ENCODE assay signal across 11 cellular contexts in the genomic region with DNA sequence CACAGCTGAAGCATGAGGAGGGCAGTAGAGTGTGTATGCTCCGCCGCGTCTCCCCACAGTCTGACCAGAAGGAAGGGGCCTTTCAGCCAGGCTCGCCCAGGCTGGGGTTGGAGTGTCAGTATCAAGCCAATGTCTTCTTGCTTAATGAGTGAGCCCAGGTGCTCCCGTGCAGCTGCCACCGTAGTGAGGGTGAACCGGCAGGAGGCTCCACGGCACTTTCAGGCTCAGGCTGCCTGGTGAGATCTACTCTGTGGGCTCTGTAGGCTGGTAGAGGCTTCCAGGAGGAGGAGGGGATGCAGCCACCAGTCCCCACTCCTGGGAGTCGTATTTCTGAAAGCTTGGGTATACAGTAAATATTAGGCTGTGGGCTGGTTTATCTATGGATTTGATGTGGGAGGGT. TPM values are rescaled to one million over a fixed set of nuclear protein-coding genes. Genes with fewer than 3 reads are reported as not detected.
"Had no signal": no experiment of that assay in that cellular context is flagged by ENCODE, and none has a peak within 500 bp of the region (broad histone marks: within the 10 kb centered on the region; RNA-seq: fewer than 3 reads in every experiment).

No MANE protein-coding gene starts in this region.

RNA-seq across cellular contexts. Expression of a gene that starts 8.2 kb away (rescaled TPM):
- total RNA-seq: OCI-LY7, PC-3, PC-9, Peyer's patch, Right ventricle myocardium inferior, Right ventricle myocardium superior, RPMI7951, SJSA1, SK-MEL-5, T-cell had no signal
- polyA plus RNA-seq: SK-N-SH had no signal

RNA-seq across cellular contexts. Expression of a gene that starts 45.5 kb away (rescaled TPM):
- total RNA-seq: OCI-LY7, PC-9 had no signal
